In genomic region chr17:29524692-29525091, GRCh38 we compare ENCODE assay signal across 18 cellular contexts.
"Had no signal": no experiment of that assay in that cellular context is flagged by ENCODE, and none has a peak within 500 bp of the region (broad histone marks: within the 10 kb centered on the region; RNA-seq: fewer than 3 reads in every experiment).

No MANE protein-coding gene starts in this region.

- ATAC-seq: left lobe of liver; stimulated activated naive CD8-positive, alpha-beta T cell treated with anti-CD3 and anti-CD28 coated beads, Interleukin-15, Interleukin-2, amounts not matched to agents 100 U/mL and 50 U/mL, for 24 hours had no signal

- H3K4me1 ChIP-seq: esophagus muscularis mucosa, tibial artery had no signal

- DNase-seq: activated CD4-positive, alpha-beta memory T cell treated with anti-CD3 and anti-CD28 coated beads for 36 hours; activated T-cell treated with anti-CD3 and anti-CD28 coated beads for 4 hours; midbrain; stimulated activated CD4-positive, alpha-beta T cell treated with anti-CD3 and anti-CD28 coated beads, Interleukin-12 subunit alpha, Interleukin-12 subunit beta, amount 100 ng/mL, for 4 hours; stimulated activated CD4-positive, alpha-beta T cell treated with anti-CD3 and anti-CD28 coated beads, Interleukin-2, amount 100 ng/mL, for 24 hours; stimulated activated naive CD8-positive, alpha-beta T cell treated with anti-CD3 and anti-CD28 coated beads, Interleukin-15, Interleukin-2, amounts not matched to agents 100 U/mL and 50 U/mL, for 24 hours; substantia nigra; SW 1271; tibial artery had no signal

- H3K9me3 Mint-ChIP-seq: activated CD4-positive, alpha-beta memory T cell treated with anti-CD3 and anti-CD28 coated beads for 36 hours; activated T-helper 1 cell treated with anti-CD3 and anti-CD28 coated beads, Interleukin-12 subunit alpha, Interleukin-12 subunit beta, Interleukin-2, Interleukin-4 antibody, amounts not matched to agents 30 ng/mL and 10 ng/mL and 1 ng/mL, durations not matched to agents 14 hours and 24 hours and 36 hours; neural crest cell had no signal

- H3K27me3 Mint-ChIP-seq: activated CD4-positive, alpha-beta memory T cell treated with anti-CD3 and anti-CD28 coated beads for 36 hours; activated naive CD8-positive, alpha-beta T cell; progenitor cell of endocrine pancreas had no signal

- H3K4me3 ChIP-seq: coronary artery, esophagus muscularis mucosa, hepatocyte, lung, tibial artery had no signal

- H3K4me1 Mint-ChIP-seq: neural crest cell had no signal

- H3K27ac Mint-ChIP-seq: activated CD4-positive, alpha-beta memory T cell treated with anti-CD3 and anti-CD28 coated beads for 36 hours; activated naive CD8-positive, alpha-beta T cell; activated T-helper 1 cell treated with anti-CD3 and anti-CD28 coated beads, Interleukin-12 subunit alpha, Interleukin-12 subunit beta, Interleukin-2, Interleukin-4 antibody, amounts not matched to agents 30 ng/mL and 10 ng/mL and 1 ng/mL, durations not matched to agents 14 hours and 24 hours and 36 hours; progenitor cell of endocrine pancreas had no signal

- H3K4me3 Mint-ChIP-seq: activated CD4-positive, alpha-beta memory T cell treated with anti-CD3 and anti-CD28 coated beads for 36 hours; activated naive CD8-positive, alpha-beta T cell; activated T-helper 1 cell treated with anti-CD3 and anti-CD28 coated beads, Interleukin-12 subunit alpha, Interleukin-12 subunit beta, Interleukin-2, Interleukin-4 antibody, amounts not matched to agents 30 ng/mL and 10 ng/mL and 1 ng/mL, durations not matched to agents 14 hours and 24 hours and 36 hours; neural crest cell had no signal

- H3K27me3 ChIP-seq: esophagus muscularis mucosa, hepatocyte, tibial artery had no signal

- H3K9me3 ChIP-seq: esophagus muscularis mucosa, tibial artery had no signal
